In genomic region chr15:41990243-41990605, GRCh38 we compare ENCODE assay signal across 14 cellular contexts. TPM values are rescaled to one million over a fixed set of nuclear protein-coding genes. Genes with fewer than 3 reads are reported as not detected.
DNase-seq lines count a peak whose midpoint lies in the region; ATAC-seq and TF ChIP-seq lines count a peak whose summit lies in the region.
"Had no signal": no experiment of that assay in that cellular context is flagged by ENCODE, and none has a peak within 500 bp of the region (broad histone marks: within the 10 kb centered on the region; RNA-seq: fewer than 3 reads in every experiment).

No MANE protein-coding gene starts in this region.

- H3K36me3 ChIP-seq in Caco-2 (ENCODE audit: control insufficient read depth, insufficient read depth, low read length), result no peaks in the 10 kb centered on the region
- no peaks in the 10 kb centered on the region for H3K36me3 ChIP-seq in GM23338 (ENCODE audit: insufficient read depth)

- CTCF ChIA-PET in Caco-2 (lab: Charles Lee), result interaction anchor here (0.7 to 3.0 kb wide), 10 partner anchors 19 to 328 kb away, joined by 3 to 24 read pairs (median 6); no protein-coding TSS in a partner anchor

- POLR2A ChIA-PET in Caco-2 (lab: Charles Lee), result interaction anchor here (0.7 kb wide), 1 partner anchor 18 kb away, joined by 9 read pairs; no protein-coding TSS in a partner anchor

- H3K79me2 ChIP-seq in GM23338 (replicated peaks; ENCODE audit: insufficient read depth), result no peaks in the 10 kb centered on the region

- H3K4me1 ChIP-seq in Caco-2 (peaks cover 18% of the 10 kb centered on the region), GM23338 (ENCODE audit: insufficient read depth) (peaks cover 8% of the 10 kb centered on the region; the same call in 1 of the 2 replicates)

- no peak overlapping the region for H3K27ac ChIP-seq in GM23338 (ENCODE audit: low read depth)
- H3K27ac ChIP-seq: C4-2B had no signal

- no peaks in the 10 kb centered on the region for H3K36me3 Mint-ChIP-seq in Caco-2 (ENCODE audit: insufficient read depth, unreplicated experiment)
- H3K36me3 Mint-ChIP-seq in GM23338 (ENCODE audit: low read depth), result no peaks in the 10 kb centered on the region
- no peaks in the 10 kb centered on the region for H3K36me3 Mint-ChIP-seq in glutamatergic neuron (ENCODE audit: unreplicated experiment)

- no peaks in the 10 kb centered on the region for H3K9me2 ChIP-seq in GM23338 (ENCODE audit: insufficient read depth)

- H3K27ac Mint-ChIP-seq in Caco-2 (ENCODE audit: unreplicated experiment) (peak overlapping the region; percentile 29), GM23338 (no peak overlapping the region), glutamatergic neuron (ENCODE audit: unreplicated experiment) (no peak overlapping the region)
- H3K27ac Mint-ChIP-seq: CD4-positive, alpha-beta T cell; HFFc6 had no signal

- H3K4me2 ChIP-seq in GM23338, result no peak overlapping the region

- H3K9me3 Mint-ChIP-seq in Caco-2 (ENCODE audit: unreplicated experiment) (no peaks in the 10 kb centered on the region), GM23338 (no peaks in the 10 kb centered on the region), glutamatergic neuron (ENCODE audit: unreplicated experiment) (peaks cover 3% of the 10 kb centered on the region)
- H3K9me3 Mint-ChIP-seq: CD4-positive, alpha-beta T cell; HFFc6 had no signal

- no peak for TF ChIP-seq CTCF in Caco-2 (IDR thresholded peaks at IDR 0.05; ENCODE audit: insufficient read depth in 1 of 2, low read depth in 1 of 2, low read length in 1 of 2, severe bottlenecking in 1 of 2, unreplicated experiment in 1 of 2)
- no peak for TF ChIP-seq CTCF in GM23338 (conservative IDR thresholded peaks at IDR 0.05; ENCODE audit: low read depth in 2 of 2)
- no peak for TF ChIP-seq CTCF in glutamatergic neuron (IDR thresholded peaks at IDR 0.05; ENCODE audit: partially characterized antibody, unreplicated experiment)

- no peak for ATAC-seq in GM23338
- ATAC-seq in esophagus mucosa, result no peak
- ATAC-seq in activated CD4-positive, CD25-positive, alpha-beta regulatory T cell treated with anti-CD3 and anti-CD28 coated beads, Interleukin-2, amount 50 U/mL, for 24 hours, result no peak

- H3K27me3 Mint-ChIP-seq in Caco-2 (ENCODE audit: insufficient read depth, unreplicated experiment) (no peaks in the 10 kb centered on the region), GM23338 (ENCODE audit: insufficient read depth, low read depth, poor library complexity) (peaks cover 7% of the 10 kb centered on the region), glutamatergic neuron (ENCODE audit: unreplicated experiment) (peaks cover 4% of the 10 kb centered on the region)
- H3K27me3 Mint-ChIP-seq: CD4-positive, alpha-beta T cell had no signal

- H3K4me1 Mint-ChIP-seq in Caco-2 (ENCODE audit: low read depth, unreplicated experiment) (peaks cover 14% of the 10 kb centered on the region), GM23338 (peaks cover 7% of the 10 kb centered on the region), glutamatergic neuron (ENCODE audit: low read depth, unreplicated experiment) (no peaks in the 10 kb centered on the region)

- peak overlapping the region; percentile 97; the same call in 1 of the 2 replicates for H2AFZ ChIP-seq in GM23338

- DNase-seq in Caco-2, result peak in 1 of 2 experiments; percentile 13
- no peak for DNase-seq in GM23338 (ENCODE audit: low spot score)
- peak; percentile 9 for DNase-seq in glutamatergic neuron
- peak; percentile 68 for DNase-seq in posterior vena cava (ENCODE audit: low spot score)
- no peak for DNase-seq in DMS114 treated with DMSO at 0.1 percent for 48 hours (lab: John Stamatoyannopoulos, UW; ENCODE audit: unreplicated experiment)
- DNase-seq: GF-D8 had no signal

- intact Hi-C loops in Caco-2 (cut with micrococcal nuclease; ENCODE audit: unreplicated experiment), result no loop called here
- intact Hi-C loops in posterior vena cava (cut with DNase I), result loop anchor here (10.0 kb wide), 2 partner anchors 95 to 145 kb away; no protein-coding TSS in a partner anchor

- H3K9me3 ChIP-seq in Caco-2, result no peaks in the 10 kb centered on the region

- no TSS peak for BruUV-seq in Caco-2 (replicated peaks; lab: Mats Ljungman, UMichigan)

- no peak overlapping the region for H3K4me3 Mint-ChIP-seq in Caco-2 (ENCODE audit: unreplicated experiment)
- no peak overlapping the region; the same call in 2 of the 3 replicates for H3K4me3 Mint-ChIP-seq in GM23338
- H3K4me3 Mint-ChIP-seq in glutamatergic neuron (ENCODE audit: unreplicated experiment), result no peak overlapping the region
- H3K4me3 Mint-ChIP-seq: CD4-positive, alpha-beta T cell; HFFc6 had no signal

- H3K4me3 ChIP-seq in Caco-2 (ENCODE audit: low read depth, low read length) (no peak overlapping the region), GM23338 (no peak overlapping the region)

- no peaks in the 10 kb centered on the region for H3F3A ChIP-seq in GM23338 (replicated peaks; ENCODE audit: low read depth)

- H3K27me3 ChIP-seq in Caco-2 (replicated peaks; ENCODE audit: control insufficient read depth, insufficient read depth, low read length), result no peaks in the 10 kb centered on the region
- H3K27me3 ChIP-seq in GM23338 (ENCODE audit: insufficient read depth), result no peaks in the 10 kb centered on the region

- H4K20me1 ChIP-seq in GM23338 (replicated peaks; ENCODE audit: insufficient read depth), result no peaks in the 10 kb centered on the region

TF ChIP-seq in GM23338, 12 proteins besides CTCF, POLR2A, EP300 and RAD21 (continues in another document):
- TF ChIP-seq STAT1 (IDR thresholded peaks at IDR 0.05; ENCODE audit: unreplicated experiment) (no peak), ZNF462 (CRISPR knock-in tag; IDR thresholded peaks at IDR 0.05) (no peak), ZNF331 (CRISPR knock-in tag; IDR thresholded peaks at IDR 0.05; ENCODE audit: low read depth) (no peak)

RNA-seq across cellular contexts. Expression of gene EHD4, which starts 17.9 kb away (rescaled TPM):
- total RNA-seq in Caco-2 (2022) (31.6 TPM in 2 replicates), glutamatergic neuron (ENCODE audit: unreplicated experiment) (4.0 TPM), posterior vena cava (10 to 100 TPM; 21.3 to 22.5 TPM), esophagus mucosa (32.0 TPM)
- total RNA-seq in GM23338 (2014; rRNA removed; shearing (Covaris generic)), result 30.6 and 31.0 TPM in 2 replicates
- polyA plus RNA-seq in GM23338 (2016; fragmentation: Nextera tagmentation; extraction: Ambion mirVana), result 11.2 and 13.0 TPM in 2 replicates

RNA-seq across cellular contexts. Expression of gene PLA2G4E, which starts 30.6 kb away (rescaled TPM):
- 1.4 and 1.8 TPM in 2 replicates for total RNA-seq in Caco-2 (2022)
- not detected in 2 replicates for total RNA-seq in GM23338 (2014; rRNA removed; shearing (Covaris generic))
- not detected in 2 replicates for polyA plus RNA-seq in GM23338 (2016; fragmentation: Nextera tagmentation; extraction: Ambion mirVana)
- total RNA-seq in glutamatergic neuron (ENCODE audit: unreplicated experiment), result 1.0 TPM
- total RNA-seq in posterior vena cava, result not detected
- total RNA-seq in esophagus mucosa, result 18.1 TPM
- total RNA-seq: CD4-positive, alpha-beta T cell; H7; HFFc6; IMR-90 had no signal
- polyA plus RNA-seq: BJ, IMR-90 had no signal

Comparison
In these comparisons a context has a peak if more than half of its experiments do, and no peak if none do; other contexts are left out.
1. DNase-seq: peak in glutamatergic neuron (single experiment) and posterior vena cava (single experiment); none in GM23338 (single experiment) and DMS114 treated with DMSO at 0.1 percent for 48 hours (single experiment).